9 cellular contexts compared by ENCODE assay signal in the genomic region with DNA sequence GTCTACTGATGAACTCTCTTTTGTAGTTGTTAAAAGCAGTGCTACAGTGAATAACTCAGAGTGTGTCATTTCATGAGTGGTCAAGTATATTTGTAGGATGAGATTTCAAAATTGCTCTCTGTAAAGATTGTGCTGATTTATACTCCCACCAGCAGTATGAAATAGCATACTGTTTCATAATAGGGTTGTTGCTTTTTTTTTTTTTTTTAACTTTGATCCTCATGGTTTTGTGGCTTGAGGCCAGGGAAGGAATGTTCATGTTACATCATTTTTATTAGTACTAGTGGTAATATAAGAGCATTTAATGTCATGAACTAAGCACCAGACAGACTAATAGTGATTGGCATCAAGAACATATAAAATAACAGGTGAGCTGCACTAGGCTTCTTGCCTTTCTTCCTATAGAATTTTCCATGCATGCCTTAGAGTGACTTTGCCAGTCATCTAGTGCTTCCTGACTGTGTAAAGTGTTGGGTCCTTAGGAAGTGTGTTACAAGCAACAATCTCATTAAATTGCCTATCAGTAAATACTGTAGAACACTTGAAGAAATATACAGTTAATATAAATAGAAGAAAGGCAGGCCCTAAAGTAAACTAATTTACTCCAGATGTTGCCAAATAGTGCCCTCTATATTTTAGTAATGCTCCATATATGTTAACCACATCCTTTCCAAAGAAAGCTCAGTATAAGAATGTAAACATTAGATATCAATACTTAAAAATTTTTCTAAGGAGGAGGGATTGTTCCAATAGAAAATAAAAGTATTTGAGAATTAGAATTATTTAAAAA. TPM values are rescaled to one million over a fixed set of nuclear protein-coding genes. Genes with fewer than 3 reads are reported as not detected.
DNase-seq lines count a peak whose midpoint lies in the region; ATAC-seq and TF ChIP-seq lines count a peak whose summit lies in the region.
"Had no signal": no experiment of that assay in that cellular context is flagged by ENCODE, and none has a peak within 500 bp of the region (broad histone marks: within the 10 kb centered on the region; RNA-seq: fewer than 3 reads in every experiment).

No MANE protein-coding gene starts in this region.

- no peak overlapping the region for H3K27ac Mint-ChIP-seq in CD4-positive, alpha-beta memory T cell

- TF ChIP-seq CTCF in AG10803 (conservative IDR thresholded peaks at IDR 0.05; ENCODE audit: low read length): no peak
- no peak for TF ChIP-seq CTCF in LNCaP clone FGC (IDR thresholded peaks at IDR 0.05; ENCODE audit: control insufficient read depth, extremely low read depth, insufficient read depth)

- DNase-seq in AG10803 (ENCODE audit: low read depth): peak; percentile 74
- DNase-seq in LNCaP clone FGC (ENCODE audit: low read depth): peak; percentile 87
- DNase-seq in fibroblast of peridontal ligament (ENCODE audit: extremely low read depth): peak; percentile 66
- DNase-seq in HPDE6-E6E7 (ENCODE audit: extremely low spot score): no peak
- DNase-seq in islet precursor cell: no peak
- no peak for DNase-seq in NCI-H526 treated with DMSO at 0.1 percent for 48 hours (lab: John Stamatoyannopoulos, UW)
- DNase-seq in CD4-positive, alpha-beta memory T cell: no peak
- DNase-seq: NCI-H146 had no signal

- CTCF ChIA-PET in CD4-positive, alpha-beta memory T cell (lab: Charles Lee; ENCODE audit: partially characterized antibody): interaction anchor here (0.6 to 1.9 kb wide), 3 partner anchors 54 to 216 kb away, joined by 3 to 7 read pairs (median 3); no protein-coding TSS in a partner anchor

- H3K9me3 ChIP-seq in CD4-positive, alpha-beta memory T cell (ENCODE audit: control insufficient read depth in 1 of 2, low read length in 2 of 2): no peaks in the 10 kb centered on the region

- no peaks in the 10 kb centered on the region for H3K27me3 Mint-ChIP-seq in CD4-positive, alpha-beta memory T cell

- H3K27ac ChIP-seq in CD4-positive, alpha-beta memory T cell (ENCODE audit: low read depth, low read length): no peak overlapping the region

- H3K9me3 Mint-ChIP-seq in CD4-positive, alpha-beta memory T cell: no peaks in the 10 kb centered on the region

- intact Hi-C loops in CD4-positive, alpha-beta memory T cell (cut with micrococcal nuclease): no loop called here

- peaks cover 25 to 36% (median 31%) of the 10 kb centered on the region in 4 donors for H3K4me1 Mint-ChIP-seq in CD4-positive, alpha-beta memory T cell

- peaks cover 17 to 20% of the 10 kb centered on the region in 2 donors for H3K36me3 Mint-ChIP-seq in CD4-positive, alpha-beta memory T cell

- H3K36me3 ChIP-seq in CD4-positive, alpha-beta memory T cell (ENCODE audit: insufficient read depth, low read length): no peaks in the 10 kb centered on the region

- POLR2A ChIA-PET in CD4-positive, alpha-beta memory T cell (lab: Charles Lee; ENCODE audit: partially characterized antibody): no interaction called here

- H3K4me3 Mint-ChIP-seq in CD4-positive, alpha-beta memory T cell: no peak overlapping the region

- H3K27me3 ChIP-seq in CD4-positive, alpha-beta memory T cell (ENCODE audit: insufficient read depth, low read length): no peaks in the 10 kb centered on the region

- peak; percentile 23 for ATAC-seq in GM19467 (IDR thresholded peaks at IDR 0.05; ENCODE audit: unreplicated experiment)

- H3K4me1 ChIP-seq in CD4-positive, alpha-beta memory T cell (ENCODE audit: insufficient read depth, low read length): peaks cover 7% of the 10 kb centered on the region

- no peak overlapping the region for H3K4me3 ChIP-seq in AG10803 (ENCODE audit: low read length)
- H3K4me3 ChIP-seq in LNCaP clone FGC (ENCODE audit: low read depth, low read length): no peak overlapping the region
- no peak overlapping the region for H3K4me3 ChIP-seq in CD4-positive, alpha-beta memory T cell (ENCODE audit: low read length in 2 of 2)

RNA-seq across cellular contexts. Expression of gene MSMO1, which starts 38.6 kb away (rescaled TPM):
- total RNA-seq in CD4-positive, alpha-beta memory T cell: 10 to 100 TPM; 24.4 to 24.8 TPM
- 10 to 100 TPM; 28.5 to 34.0 TPM for polyA plus RNA-seq in CD4-positive, alpha-beta memory T cell

Comparison
In these comparisons a context has a peak if more than half of its experiments do, and no peak if none do; other contexts are left out.
1. DNase-seq: peak in AG10803 (single experiment), LNCaP clone FGC (single experiment) and fibroblast of peridontal ligament (single experiment); none in HPDE6-E6E7 (single experiment), islet precursor cell (single experiment), NCI-H526 treated with DMSO at 0.1 percent for 48 hours (single experiment) and CD4-positive, alpha-beta memory T cell (0 of 5).